Comparison of ENCODE assay signal across 13 cellular contexts in genomic region chr3:181839915-181840295, GRCh38.
DNase-seq lines count a peak whose midpoint lies in the region; ATAC-seq and TF ChIP-seq lines count a peak whose summit lies in the region.
"Had no signal": no experiment of that assay in that cellular context is flagged by ENCODE, and none has a peak within 500 bp of the region (broad histone marks: within the 10 kb centered on the region; RNA-seq: fewer than 3 reads in every experiment).

No MANE protein-coding gene starts in this region.

- H3K9me3 ChIP-seq in BLaER1 = no peaks in the 10 kb centered on the region
- H3K9me3 ChIP-seq: MG63, pancreas had no signal

- H4K20me1 ChIP-seq in BLaER1 = no peaks in the 10 kb centered on the region

- no peak overlapping the region for H3K4me3 ChIP-seq in BLaER1
- H3K4me3 ChIP-seq: MG63 had no signal

- H3K4me2 ChIP-seq in BLaER1 = peak overlapping the region; percentile 12; the same call in 1 of the 2 replicates

- POLR2A ChIA-PET in RWPE1 (lab: Yijun Ruan, JAX; ENCODE audit: low non-redundant PET) = no interaction called here

- H3K9ac ChIP-seq in BLaER1 = no peak overlapping the region

- no peak for TF ChIP-seq CTCF in RWPE1 (conservative IDR thresholded peaks at IDR 0.05; ENCODE audit: low read depth)

- no peaks in the 10 kb centered on the region for H3K27me3 ChIP-seq in BLaER1
- H3K27me3 ChIP-seq: MG63, pancreas had no signal

- CTCF ChIA-PET in RWPE1 (lab: Yijun Ruan, JAX) = no interaction called here

- peak; percentile 68 for ATAC-seq in GM21526 (IDR thresholded peaks at IDR 0.05; ENCODE audit: low FRiP score, unreplicated experiment)
- ATAC-seq in GM18498 (IDR thresholded peaks at IDR 0.05; ENCODE audit: unreplicated experiment) = no peak
- ATAC-seq: activated naive CD8-positive, alpha-beta T cell treated with anti-CD3 and anti-CD28 coated beads, Interleukin-2, amount 50 U/mL, for 24 hours; activated T-cell treated with anti-CD3 and anti-CD28 coated beads, Interleukin-2, amount 50 U/mL, for 4 hours had no signal

- H3K36me3 ChIP-seq in BLaER1 = no peaks in the 10 kb centered on the region
- H3K36me3 ChIP-seq: MG63, pancreas had no signal

- peaks cover 14% of the 10 kb centered on the region for H3K4me1 ChIP-seq in BLaER1
- H3K4me1 ChIP-seq: pancreas had no signal

- H3K27ac ChIP-seq in BLaER1 = no peak overlapping the region
- H3K27ac ChIP-seq in RWPE1 = no peak overlapping the region

- peak; percentile 21 for DNase-seq in NCI-H2107 (lab: John Stamatoyannopoulos, UW)
- DNase-seq in fibroblast of peridontal ligament (ENCODE audit: extremely low read depth) = peak; percentile 0
- no peak for DNase-seq in RWPE1 (ENCODE audit: low spot score)
- no peak for DNase-seq in pons (ENCODE audit: low spot score)
- no peak for DNase-seq in NCI-H446 (lab: John Stamatoyannopoulos, UW)
- DNase-seq: activated CD4-positive, alpha-beta T cell treated with anti-CD3 and anti-CD28 coated beads, Interleukin-2, amount 10 ng/mL, durations not matched to agents 24 days and 14 days; activated naive CD8-positive, alpha-beta T cell treated with anti-CD3 and anti-CD28 coated beads, Interleukin-2, amount 50 U/mL, for 24 hours; activated T-cell treated with anti-CD3 and anti-CD28 coated beads, Interleukin-2, amount 50 U/mL, for 4 hours; MG63; pancreas had no signal

Comparison
In these comparisons a context has a peak if more than half of its experiments do, and no peak if none do; other contexts are left out.
1. DNase-seq: peak in NCI-H2107 (single experiment) and fibroblast of peridontal ligament (single experiment); none in RWPE1 (single experiment), pons (single experiment) and NCI-H446 (0 of 2).